In the genomic region with DNA sequence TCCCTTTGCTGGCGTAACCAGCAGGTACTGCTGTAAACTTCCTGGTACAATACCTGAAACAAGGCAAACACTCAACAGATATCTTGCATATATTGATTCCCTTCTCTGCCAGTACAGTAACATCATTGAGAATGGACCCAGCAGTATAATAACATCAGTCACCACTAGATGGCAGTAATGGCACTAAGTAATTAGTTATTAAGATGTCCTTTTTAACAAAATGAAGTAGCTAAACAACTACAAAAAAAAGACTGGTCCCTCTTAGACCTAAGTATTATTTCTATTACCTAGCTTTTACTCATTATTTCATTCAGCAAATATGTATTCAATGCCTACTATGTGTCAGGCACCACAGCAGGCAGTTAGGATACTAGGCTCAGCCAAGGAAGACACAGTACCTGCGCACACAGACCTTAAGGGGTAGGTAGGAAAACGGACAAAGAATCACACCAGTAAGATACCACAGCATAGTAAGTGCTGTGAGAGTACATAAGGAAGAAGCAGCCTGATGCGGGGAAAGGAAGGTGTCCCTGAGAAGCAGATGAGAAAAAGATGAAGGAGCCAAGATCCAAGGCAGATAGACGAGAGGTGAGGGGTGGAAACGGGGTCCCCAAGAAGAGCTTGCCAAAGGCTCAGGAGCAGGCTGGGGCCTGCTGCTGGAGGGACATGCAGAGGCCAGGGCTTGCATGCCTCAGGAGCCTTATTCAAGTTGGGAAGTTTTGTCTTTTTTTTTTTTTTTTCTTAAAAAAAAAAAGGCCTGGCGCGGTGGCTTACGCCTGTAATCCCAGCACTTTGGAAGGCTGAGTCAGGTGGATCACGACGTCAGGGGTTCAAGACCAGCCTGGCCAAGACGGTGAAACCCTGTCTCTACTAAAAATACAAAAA, we compare ENCODE assay signal across 8 cellular contexts.
DNase-seq lines count a peak whose midpoint lies in the region; ATAC-seq and TF ChIP-seq lines count a peak whose summit lies in the region.

No MANE protein-coding gene starts in this region.

- H3K36me3 Mint-ChIP-seq in IgD-negative memory B cell: no peaks in the 10 kb centered on the region

- in situ Hi-C loops in brain microvascular endothelial cell (cut with HindIII; ENCODE audit: low pct_ligation_motif_present, low sequenced_read_pairs): no loop called here

- no peaks in the 10 kb centered on the region for H3K9me3 Mint-ChIP-seq in IgD-negative memory B cell

- H3K27ac Mint-ChIP-seq in IgD-negative memory B cell: peak overlapping the region; percentile 13 to 93 (median 67)

- ATAC-seq in GM21447 (IDR thresholded peaks at IDR 0.05; ENCODE audit: unreplicated experiment): peak; percentile 79
- ATAC-seq in stimulated activated naive CD8-positive, alpha-beta T cell treated with anti-CD3 and anti-CD28 coated beads, Interleukin-15, Interleukin-2, amounts not matched to agents 100 U/mL and 50 U/mL, for 24 hours: peak; percentile 76

- DNase-seq in NCI-H510A treated with DMSO at 0.1 percent for 48 hours (lab: John Stamatoyannopoulos, UW) (peak; percentile 94), NCI-H510A (lab: John Stamatoyannopoulos, UW) (no peak), brain microvascular endothelial cell (peak; percentile 79), iris pigment epithelial cell (ENCODE audit: low read depth) (peak; percentile 72)
- no peak for DNase-seq in stimulated activated naive CD8-positive, alpha-beta T cell treated with anti-CD3 and anti-CD28 coated beads, Interleukin-15, Interleukin-2, amounts not matched to agents 100 U/mL and 50 U/mL, for 24 hours

- H2AFZ ChIP-seq in OCI-LY3 (ENCODE audit: low read depth, low read length): peak overlapping the region; percentile 79

- H3K27ac ChIP-seq in OCI-LY3 (ENCODE audit: low read length): no peak overlapping the region
- H3K27ac ChIP-seq in brain microvascular endothelial cell: no peak overlapping the region

- H3K9ac ChIP-seq in OCI-LY3 (ENCODE audit: low read length): no peak overlapping the region

- no peaks in the 10 kb centered on the region for H3K36me3 ChIP-seq in OCI-LY3 (replicated peaks; ENCODE audit: low read depth, low read length)
- H3K36me3 ChIP-seq in brain microvascular endothelial cell (replicated peaks): no peaks in the 10 kb centered on the region

- no peaks in the 10 kb centered on the region for H3K79me2 ChIP-seq in OCI-LY3 (ENCODE audit: low read length)

- TF ChIP-seq CTCF in OCI-LY3 (IDR thresholded peaks at IDR 0.05; ENCODE audit: low read depth, low read length): peak; percentile 89
- TF ChIP-seq CTCF in brain microvascular endothelial cell (IDR thresholded peaks at IDR 0.05; ENCODE audit: low read depth, low read length, missing control alignments): peak; percentile 45

- H3K4me3 Mint-ChIP-seq in IgD-negative memory B cell: peak overlapping the region in 1 of 4 donors; percentile 32

- no peaks in the 10 kb centered on the region for H3K27me3 Mint-ChIP-seq in IgD-negative memory B cell

- peaks cover 4 to 6% (median 5%) of the 10 kb centered on the region in 3 donors for H3K4me1 Mint-ChIP-seq in IgD-negative memory B cell

- peak overlapping the region; percentile 35 for H3K4me2 ChIP-seq in OCI-LY3 (ENCODE audit: low read length)

- no peaks in the 10 kb centered on the region for H4K20me1 ChIP-seq in OCI-LY3 (ENCODE audit: insufficient read depth, low read length)

- H3K27me3 ChIP-seq in OCI-LY3 (ENCODE audit: low read depth, low read length) (peaks cover 3% of the 10 kb centered on the region; the same call in 1 of the 2 replicates), brain microvascular endothelial cell (replicated peaks) (no peaks in the 10 kb centered on the region)

- H3K4me1 ChIP-seq in OCI-LY3 (ENCODE audit: low read length): peaks cover 4% of the 10 kb centered on the region; the same call in 1 of the 2 replicates

- no peaks in the 10 kb centered on the region for H3K9me3 ChIP-seq in OCI-LY3 (ENCODE audit: insufficient read depth, low read length)

- no peak overlapping the region for H3K4me3 ChIP-seq in OCI-LY3 (ENCODE audit: low read length)
- H3K4me3 ChIP-seq in brain microvascular endothelial cell (ENCODE audit: low read depth, low read length): no peak overlapping the region

Comparison
In these comparisons a context has a peak if more than half of its experiments do, and no peak if none do; other contexts are left out.
1. DNase-seq: peak in NCI-H510A treated with DMSO at 0.1 percent for 48 hours (single experiment), brain microvascular endothelial cell (single experiment) and iris pigment epithelial cell (single experiment); none in NCI-H510A (single experiment) and stimulated activated naive CD8-positive, alpha-beta T cell treated with anti-CD3 and anti-CD28 coated beads, Interleukin-15, Interleukin-2, amounts not matched to agents 100 U/mL and 50 U/mL, for 24 hours (single experiment).